Comparison of ENCODE assay signal across 35 cellular contexts in the genomic region with DNA sequence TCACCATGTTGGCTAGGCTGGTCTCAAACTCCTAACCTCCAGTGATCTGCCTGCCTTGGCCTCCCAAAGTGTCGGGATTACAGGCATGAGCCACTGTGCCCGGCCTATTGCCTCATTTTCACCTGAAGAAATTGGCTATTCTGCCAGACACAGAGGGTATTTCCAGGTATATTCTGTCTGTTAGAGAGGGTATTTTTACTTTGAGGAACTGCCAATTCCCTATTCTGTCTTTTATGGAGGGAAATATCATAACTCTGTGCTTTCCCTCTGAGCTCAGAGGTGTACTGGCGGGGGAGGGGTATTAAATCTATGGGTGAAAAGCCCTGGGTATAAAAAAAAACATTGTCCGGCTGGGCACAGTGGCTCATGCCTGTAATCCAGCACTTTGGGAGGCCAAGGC. TPM values are rescaled to one million over a fixed set of nuclear protein-coding genes. Genes with fewer than 3 reads are reported as not detected.
"Had no signal": no experiment of that assay in that cellular context is flagged by ENCODE, and none has a peak within 500 bp of the region (broad histone marks: within the 10 kb centered on the region; RNA-seq: fewer than 3 reads in every experiment).

No MANE protein-coding gene starts in this region.

- DNase-seq: activated CD4-positive, alpha-beta memory T cell treated with anti-CD3 and anti-CD28 coated beads for 36 hours; activated CD4-positive, alpha-beta T cell treated with anti-CD3 and anti-CD28 coated beads for 48 hours; activated CD8-positive, alpha-beta memory T cell treated with anti-CD3 and anti-CD28 coated beads, Interleukin-2, amount 10 ng/mL, durations not matched to agents 7 days and 5 days; activated CD8-positive, alpha-beta memory T cell treated with anti-CD3 and anti-CD28 coated beads, Interleukin-2, amount 50 U/mL, for 4 hours; activated CD8-positive, alpha-beta T cell treated with anti-CD3 and anti-CD28 coated beads, Interleukin-2, amount 10 ng/mL, durations not matched to agents 7 days and 5 days; activated effector memory CD4-positive, alpha-beta T cell treated with Interleukin-2 at 50 U/mL for 16 hours; activated gamma-delta T cell treated with Interleukin-2 at 50 U/mL for 16 hours; activated naive CD4-positive, alpha-beta T cell treated with anti-CD3 and anti-CD28 coated beads, Interleukin-2, amount 50 U/mL, for 16 hours; activated naive CD4-positive, alpha-beta T cell treated with Interleukin-2 at 50 U/mL for 16 hours; activated T-cell treated with anti-CD3 and anti-CD28 coated beads for 4 hours; activated T-cell treated with anti-CD3 and anti-CD28 coated beads, Interleukin-2, amount 50 U/mL, for 24 hours; amniotic stem cell; anterior cingulate cortex; brain microvascular endothelial cell; dorsolateral prefrontal cortex; effector memory CD4-positive, alpha-beta T cell; endodermal cell; foreskin fibroblast; head of caudate nucleus; T-helper 1 cell; T-helper 17 cell had no signal

- H3K9me3 Mint-ChIP-seq: activated CD4-positive, alpha-beta memory T cell treated with anti-CD3 and anti-CD28 coated beads for 36 hours; activated T-cell treated with anti-CD3 and anti-CD28 coated beads, Interleukin-2, amount 50 U/mL, for 24 hours; activated T-helper 17 cell treated with anti-CD3 and anti-CD28 coated beads, Interleukin-2, amount 50 U/mL, for 72 hours; central memory CD8-positive, alpha-beta T cell; dendritic cell treated with granulocyte-macrophage colony-stimulating factor and Interleukin-4, amounts not matched to agents 40 ng/mL and 50 ng/mL, for 4 days; endodermal cell; WTC11 had no signal

- H3K27me3 ChIP-seq: brain microvascular endothelial cell, dorsolateral prefrontal cortex had no signal

- H3K27me3 Mint-ChIP-seq: activated CD4-positive, alpha-beta memory T cell treated with anti-CD3 and anti-CD28 coated beads for 36 hours; activated naive CD8-positive, alpha-beta T cell; activated T-cell treated with anti-CD3 and anti-CD28 coated beads, Interleukin-2, amount 50 U/mL, for 24 hours; activated T-helper 17 cell treated with anti-CD3 and anti-CD28 coated beads, Interleukin-2, amount 50 U/mL, for 72 hours; central memory CD8-positive, alpha-beta T cell; dendritic cell treated with granulocyte-macrophage colony-stimulating factor and Interleukin-4, amounts not matched to agents 40 ng/mL and 50 ng/mL, for 4 days; T-helper 17 cell had no signal

- H3K4me1 Mint-ChIP-seq: activated T-helper 17 cell treated with anti-CD3 and anti-CD28 coated beads, Interleukin-2, amount 50 U/mL, for 72 hours; endodermal cell; T-helper 17 cell; WTC11 had no signal

- H3K36me3 Mint-ChIP-seq: activated CD4-positive, alpha-beta memory T cell treated with anti-CD3 and anti-CD28 coated beads for 36 hours; activated CD8-positive, alpha-beta memory T cell treated with anti-CD3 and anti-CD28 coated beads, Interleukin-2, amount 10 ng/mL, durations not matched to agents 7 days and 5 days; activated naive CD8-positive, alpha-beta T cell; WTC11 had no signal

- H3K4me3 Mint-ChIP-seq: activated CD4-positive, alpha-beta memory T cell treated with anti-CD3 and anti-CD28 coated beads for 36 hours; activated CD8-positive, alpha-beta memory T cell treated with anti-CD3 and anti-CD28 coated beads, Interleukin-2, amount 10 ng/mL, durations not matched to agents 7 days and 5 days; activated CD8-positive, alpha-beta T cell treated with anti-CD3 and anti-CD28 coated beads, Interleukin-2, amount 10 ng/mL, durations not matched to agents 7 days and 5 days; activated naive CD8-positive, alpha-beta T cell; activated T-cell treated with anti-CD3 and anti-CD28 coated beads, Interleukin-2, amount 50 U/mL, for 24 hours; activated T-helper 17 cell treated with anti-CD3 and anti-CD28 coated beads, Interleukin-2, amount 50 U/mL, for 72 hours; central memory CD8-positive, alpha-beta T cell; dendritic cell treated with granulocyte-macrophage colony-stimulating factor and Interleukin-4, amounts not matched to agents 40 ng/mL and 50 ng/mL, for 4 days; endodermal cell; T-helper 17 cell; WTC11 had no signal

- H3K36me3 ChIP-seq: brain microvascular endothelial cell had no signal

- H3K4me3 ChIP-seq: coronary artery, dorsolateral prefrontal cortex had no signal

- H3K27ac ChIP-seq: brain microvascular endothelial cell, coronary artery, dorsolateral prefrontal cortex, VCaP had no signal

- ATAC-seq: activated CD8-positive, alpha-beta memory T cell treated with anti-CD3 and anti-CD28 coated beads, Interleukin-2, amount 10 ng/mL, durations not matched to agents 7 days and 5 days; activated CD8-positive, alpha-beta T cell treated with anti-CD3 and anti-CD28 coated beads, Interleukin-2, amount 10 ng/mL, durations not matched to agents 7 days and 5 days; activated T-helper 17 cell treated with anti-CD3 and anti-CD28 coated beads, Interleukin-2, amount 50 U/mL, for 72 hours; esophagus mucosa; T-helper 17 cell; WTC11 had no signal

- FAIRE-seq: astrocyte, bronchial epithelial cell, frontal cortex, TTC549 had no signal

RNA-seq across cellular contexts. Expression of gene TSKS, which starts 24.9 kb away (rescaled TPM):
- total RNA-seq: astrocyte, bronchial epithelial cell, cerebellum, epithelial cell of proximal tubule, frontal cortex had no signal
